Comparison of ENCODE assay signal across 11 cellular contexts in the genomic region with DNA sequence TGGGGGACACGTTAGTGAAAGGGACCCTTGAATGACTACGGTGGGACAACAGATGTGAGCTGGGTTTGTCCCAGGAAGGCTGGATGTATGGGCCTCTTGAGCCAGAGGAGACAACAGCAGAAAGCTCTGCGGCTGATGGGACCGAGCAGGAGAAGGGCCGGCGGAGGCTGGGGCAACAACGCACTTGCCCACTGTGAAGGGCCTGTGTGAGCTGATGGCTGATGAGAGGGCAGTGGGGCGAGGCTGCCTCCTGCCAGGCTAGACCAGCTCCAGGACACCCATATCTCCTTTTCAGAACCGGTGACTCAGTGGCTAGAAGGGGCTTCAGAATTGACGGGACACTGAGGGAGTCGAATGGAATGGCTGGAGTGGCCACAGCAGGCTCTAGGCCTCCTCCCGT.
DNase-seq lines count a peak whose midpoint lies in the region; ATAC-seq, FAIRE-seq and TF ChIP-seq lines count a peak whose summit lies in the region.
"Had no signal": no experiment of that assay in that cellular context is flagged by ENCODE, and none has a peak within 500 bp of the region (broad histone marks: within the 10 kb centered on the region; RNA-seq: fewer than 3 reads in every experiment).

No MANE protein-coding gene starts in this region.

- H3K9me3 Mint-ChIP-seq in T-helper 1 cell treated with Interleukin-12 subunit alpha and Interleukin-12 subunit beta and Interleukin-4 antibody, amounts not matched to agents 30 μg/mL and 1 μg/mL, for 36 hours: no peaks in the 10 kb centered on the region
- no peaks in the 10 kb centered on the region for H3K9me3 Mint-ChIP-seq in activated CD4-positive, alpha-beta memory T cell treated with anti-CD3 and anti-CD28 coated beads, Interleukin-2, amount 10 ng/mL, durations not matched to agents 7 days and 5 days
- H3K9me3 Mint-ChIP-seq in stimulated activated naive CD8-positive, alpha-beta T cell treated with anti-CD3 and anti-CD28 coated beads, Interleukin-15, amount 100 ng/mL, for 72 hours: no peaks in the 10 kb centered on the region
- H3K9me3 Mint-ChIP-seq: nephron progenitor cell had no signal

- POLR2A ChIA-PET in activated CD4-positive, alpha-beta memory T cell treated with anti-CD3 and anti-CD28 coated beads, Interleukin-2, amount 10 ng/mL, durations not matched to agents 7 days and 5 days (lab: Charles Lee): interaction anchor here (0.7 to 8.8 kb wide), 13 partner anchors 9 to 69 kb away, joined by 3 to 140 read pairs (median 8); no protein-coding TSS in a partner anchor
- POLR2A ChIA-PET in GM10248 (lab: Yijun Ruan, JAX): no interaction called here

- no peaks in the 10 kb centered on the region for H3K27me3 Mint-ChIP-seq in T-helper 1 cell treated with Interleukin-12 subunit alpha and Interleukin-12 subunit beta and Interleukin-4 antibody, amounts not matched to agents 30 μg/mL and 1 μg/mL, for 36 hours (ENCODE audit: low read depth)
- no peaks in the 10 kb centered on the region for H3K27me3 Mint-ChIP-seq in activated CD4-positive, alpha-beta memory T cell treated with anti-CD3 and anti-CD28 coated beads, Interleukin-2, amount 10 ng/mL, durations not matched to agents 7 days and 5 days
- no peaks in the 10 kb centered on the region for H3K27me3 Mint-ChIP-seq in stimulated activated naive CD8-positive, alpha-beta T cell treated with anti-CD3 and anti-CD28 coated beads, Interleukin-15, amount 100 ng/mL, for 72 hours

- CTCF ChIA-PET in activated CD4-positive, alpha-beta memory T cell treated with anti-CD3 and anti-CD28 coated beads, Interleukin-2, amount 10 ng/mL, durations not matched to agents 7 days and 5 days (lab: Charles Lee): interaction anchor here (1.2 to 4.7 kb wide), 6 partner anchors 10 to 60 kb away, joined by 3 to 98 read pairs (median 14); no protein-coding TSS in a partner anchor
- CTCF ChIA-PET in GM10248 (lab: Yijun Ruan, JAX): interaction anchor here (0.7 to 1.3 kb wide), 4 partner anchors 10 to 61 kb away, joined by 3 to 6 read pairs (median 3); no protein-coding TSS in a partner anchor

- H3K9me3 ChIP-seq in keratinocyte (ENCODE audit: control insufficient read depth, low read depth, low read length): no peaks in the 10 kb centered on the region

- peak overlapping the region; percentile 78 for H3K4me3 Mint-ChIP-seq in T-helper 1 cell treated with Interleukin-12 subunit alpha and Interleukin-12 subunit beta and Interleukin-4 antibody, amounts not matched to agents 30 μg/mL and 1 μg/mL, for 36 hours
- H3K4me3 Mint-ChIP-seq in activated CD4-positive, alpha-beta memory T cell treated with anti-CD3 and anti-CD28 coated beads, Interleukin-2, amount 10 ng/mL, durations not matched to agents 7 days and 5 days: peak overlapping the region; percentile 66
- peak overlapping the region; percentile 94 to 98 for H3K4me3 Mint-ChIP-seq in stimulated activated naive CD8-positive, alpha-beta T cell treated with anti-CD3 and anti-CD28 coated beads, Interleukin-15, amount 100 ng/mL, for 72 hours
- H3K4me3 Mint-ChIP-seq: nephron progenitor cell had no signal

- H3K27ac ChIP-seq in keratinocyte (ENCODE audit: control insufficient read depth, insufficient read depth, low read length): peak overlapping the region; percentile 72

- H3K36me3 ChIP-seq in keratinocyte (ENCODE audit: control insufficient read depth in 2 of 2, extremely low read depth in 1 of 2, insufficient read depth in 2 of 2, low read length in 2 of 2): peaks cover 3 to 30% of the 10 kb centered on the region in 2 experiments

- peaks cover 63% of the 10 kb centered on the region for H4K20me1 ChIP-seq in keratinocyte (ENCODE audit: control insufficient read depth, extremely low read depth, insufficient read depth, low read length)

- peaks cover 16% of the 10 kb centered on the region for H3K9me1 ChIP-seq in keratinocyte (ENCODE audit: control insufficient read depth, extremely low read depth, insufficient read depth, low read length)

- no peak overlapping the region for H3K4me3 ChIP-seq in keratinocyte (ENCODE audit: control insufficient read depth in 2 of 3, extremely low read depth in 1 of 3, insufficient read depth in 2 of 3, low read depth in 1 of 3, low read length in 3 of 3)
- H3K4me3 ChIP-seq: K562 had no signal

- peaks cover 40% of the 10 kb centered on the region for H3K4me1 ChIP-seq in keratinocyte (ENCODE audit: control insufficient read depth, extremely low read depth, insufficient read depth, low read length)

- ATAC-seq in stimulated activated naive CD8-positive, alpha-beta T cell treated with anti-CD3 and anti-CD28 coated beads, Interleukin-15, amount 100 ng/mL, for 72 hours: no peak
- ATAC-seq in HG02571 (IDR thresholded peaks at IDR 0.05; ENCODE audit: unreplicated experiment) (no peak), HG03196 (IDR thresholded peaks at IDR 0.05; ENCODE audit: unreplicated experiment) (no peak)
- ATAC-seq: K562 had no signal

- H3K27ac Mint-ChIP-seq in T-helper 1 cell treated with Interleukin-12 subunit alpha and Interleukin-12 subunit beta and Interleukin-4 antibody, amounts not matched to agents 30 μg/mL and 1 μg/mL, for 36 hours: peak overlapping the region; percentile 91
- H3K27ac Mint-ChIP-seq in activated CD4-positive, alpha-beta memory T cell treated with anti-CD3 and anti-CD28 coated beads, Interleukin-2, amount 10 ng/mL, durations not matched to agents 7 days and 5 days: peak overlapping the region; percentile 85
- H3K27ac Mint-ChIP-seq in stimulated activated naive CD8-positive, alpha-beta T cell treated with anti-CD3 and anti-CD28 coated beads, Interleukin-15, amount 100 ng/mL, for 72 hours: peak overlapping the region; percentile 72 to 73
- H3K27ac Mint-ChIP-seq: nephron progenitor cell had no signal

- H3K4me2 ChIP-seq in keratinocyte (ENCODE audit: control insufficient read depth, extremely low read depth, insufficient read depth, low read depth, low read length): peak overlapping the region; percentile 64

- TF ChIP-seq CTCF in keratinocyte (optimal IDR thresholded peaks at IDR 0.05 in 1 of 3, IDR thresholded peaks at IDR 0.05 in 1 of 3, conservative IDR thresholded peaks at IDR 0.05 in 1 of 3; ENCODE audit: extremely low read depth in 1 of 3, insufficient read depth in 2 of 3, low read length in 3 of 3) (no peak), GM10248 (IDR thresholded peaks at IDR 0.05; ENCODE audit: control extremely low read depth, extremely low read depth, low read depth, missing control alignments) (no peak)

- peaks cover 91% of the 10 kb centered on the region for H3K79me2 ChIP-seq in keratinocyte (ENCODE audit: control insufficient read depth, insufficient read depth, low read length)

- FAIRE-seq in keratinocyte (lab: Jason Lieb, UNC): no peak
- FAIRE-seq: K562 had no signal

- dilution Hi-C loops in keratinocyte (cut with MboI; ENCODE audit: extremely low pct_ligation_motif_present, low sequenced_read_pairs): no loop called here

- no peaks in the 10 kb centered on the region for H3K27me3 ChIP-seq in keratinocyte (ENCODE audit: control insufficient read depth, extremely low read depth, insufficient read depth, low read length)

- peak overlapping the region; percentile 22 for H3K9ac ChIP-seq in keratinocyte (ENCODE audit: control insufficient read depth, extremely low read depth, insufficient read depth, low read length)

- no peak overlapping the region for H2AFZ ChIP-seq in keratinocyte (ENCODE audit: control insufficient read depth, low read length)

- DNase-seq in T-helper 1 cell: no peak
- DNase-seq in activated CD4-positive, alpha-beta memory T cell treated with anti-CD3 and anti-CD28 coated beads, Interleukin-2, amount 10 ng/mL, durations not matched to agents 7 days and 5 days: no peak
- no peak for DNase-seq in keratinocyte (ENCODE audit: low read depth, low spot score)
- no peak for DNase-seq in stimulated activated naive CD8-positive, alpha-beta T cell treated with anti-CD3 and anti-CD28 coated beads, Interleukin-15, amount 100 ng/mL, for 72 hours
- DNase-seq in GM10248 (ENCODE audit: extremely low spot score): no peak
- DNase-seq: 8988T, nephron progenitor cell had no signal

- peaks cover 69% of the 10 kb centered on the region for H3K4me1 Mint-ChIP-seq in T-helper 1 cell treated with Interleukin-12 subunit alpha and Interleukin-12 subunit beta and Interleukin-4 antibody, amounts not matched to agents 30 μg/mL and 1 μg/mL, for 36 hours (ENCODE audit: low read depth)
- peaks cover 86% of the 10 kb centered on the region for H3K4me1 Mint-ChIP-seq in activated CD4-positive, alpha-beta memory T cell treated with anti-CD3 and anti-CD28 coated beads, Interleukin-2, amount 10 ng/mL, durations not matched to agents 7 days and 5 days
- peaks cover 91% of the 10 kb centered on the region for H3K4me1 Mint-ChIP-seq in stimulated activated naive CD8-positive, alpha-beta T cell treated with anti-CD3 and anti-CD28 coated beads, Interleukin-15, amount 100 ng/mL, for 72 hours

- H3K36me3 Mint-ChIP-seq in T-helper 1 cell treated with Interleukin-12 subunit alpha and Interleukin-12 subunit beta and Interleukin-4 antibody, amounts not matched to agents 30 μg/mL and 1 μg/mL, for 36 hours (ENCODE audit: low read depth): peaks cover 27% of the 10 kb centered on the region
- peaks cover 47% of the 10 kb centered on the region for H3K36me3 Mint-ChIP-seq in activated CD4-positive, alpha-beta memory T cell treated with anti-CD3 and anti-CD28 coated beads, Interleukin-2, amount 10 ng/mL, durations not matched to agents 7 days and 5 days (ENCODE audit: low read depth)
